8 cellular contexts compared by ENCODE assay signal in genomic region chr17:30714825-30715622, GRCh38.
DNase-seq lines count a peak whose midpoint lies in the region; ATAC-seq and TF ChIP-seq lines count a peak whose summit lies in the region.
"Not testable (repeated sequence)": the region's sequence is repeated elsewhere in the genome, so short reads cannot be mapped to it uniquely, and the experiment has no call there.

No MANE protein-coding gene starts in this region.

- not testable (repeated sequence) for H3K27me3 Mint-ChIP-seq in neural progenitor cell (ENCODE audit: insufficient read depth, low read depth)

- peak; percentile 55 for ATAC-seq in HG02852 (IDR thresholded peaks at IDR 0.05; ENCODE audit: unreplicated experiment)
- peak; percentile 57 to 72 for ATAC-seq in activated CD4-positive, CD25-positive, alpha-beta regulatory T cell treated with anti-CD3 and anti-CD28 coated beads, Interleukin-2, amount 50 U/mL, for 24 hours
- not testable (repeated sequence) for ATAC-seq in Right ventricle myocardium superior (ENCODE audit: poor library complexity)
- ATAC-seq in upper lobe of right lung, result peak; percentile 86

- H3K9me3 ChIP-seq in neural progenitor cell (ENCODE audit: low read depth); upper lobe of right lung: not testable (repeated sequence)

- intact Hi-C loops in Right ventricle myocardium superior (cut with DNase I); upper lobe of right lung (cut with DNase I): not testable (repeated sequence)

- H3K4me3 Mint-ChIP-seq in neural progenitor cell, result peak overlapping the region; percentile 31

- H2AFZ ChIP-seq in neural progenitor cell (replicated peaks), result not testable (repeated sequence)

- not testable (repeated sequence) for H3K4me3 ChIP-seq in neural progenitor cell, upper lobe of right lung

- peak; percentile 68 for TF ChIP-seq CTCF in neural progenitor cell (IDR thresholded peaks at IDR 0.05)
- TF ChIP-seq CTCF in upper lobe of right lung (IDR thresholded peaks at IDR 0.05), result peak; percentile 61

- H3K79me2 ChIP-seq in neural progenitor cell (ENCODE audit: low read depth), result peaks cover 100% of the 10 kb centered on the region

- H3K4me1 ChIP-seq in neural progenitor cell, upper lobe of right lung: not testable (repeated sequence)

- not testable (repeated sequence) for H3K27me3 ChIP-seq in neural progenitor cell, upper lobe of right lung

- peaks cover 12% of the 10 kb centered on the region for H3F3A ChIP-seq in neural progenitor cell (ENCODE audit: low read depth)

- H3K4me2 ChIP-seq in neural progenitor cell, result not testable (repeated sequence)

- peaks cover 78% of the 10 kb centered on the region for H4K20me1 ChIP-seq in neural progenitor cell (ENCODE audit: low read depth)

- H3K27ac Mint-ChIP-seq in neural progenitor cell, result not testable (repeated sequence)

- H3K9ac ChIP-seq in neural progenitor cell, result not testable (repeated sequence)

- DNase-seq in GM03348 (ENCODE audit: low spot score) (peak; percentile 45), NCI-H82 (lab: John Stamatoyannopoulos, UW) (peak; percentile 80), astrocyte of the hippocampus (ENCODE audit: low read depth, low spot score) (peak; percentile 57), Right ventricle myocardium superior (peak; percentile 50), neural progenitor cell (ENCODE audit: low spot score) (peak; percentile 54), upper lobe of right lung (peak; percentile 76)

- H3K36me3 Mint-ChIP-seq in neural progenitor cell, result peaks cover 12% of the 10 kb centered on the region

- H3K27ac ChIP-seq in neural progenitor cell, upper lobe of right lung: not testable (repeated sequence)

- H3K9me3 Mint-ChIP-seq in neural progenitor cell, result not testable (repeated sequence)

- H3K4me1 Mint-ChIP-seq in neural progenitor cell, result peaks cover 18% of the 10 kb centered on the region

- not testable (repeated sequence) for H3K36me3 ChIP-seq in neural progenitor cell, upper lobe of right lung
